ENCODE assay signal across 11 cellular contexts in genomic region chr4:101306764-101307615, GRCh38. TPM values are rescaled to one million over a fixed set of nuclear protein-coding genes. Genes with fewer than 3 reads are reported as not detected.
DNase-seq lines count a peak whose midpoint lies in the region; ATAC-seq, FAIRE-seq and TF ChIP-seq lines count a peak whose summit lies in the region.
"Had no signal": no experiment of that assay in that cellular context is flagged by ENCODE, and none has a peak within 500 bp of the region (broad histone marks: within the 10 kb centered on the region; RNA-seq: fewer than 3 reads in every experiment).

No MANE protein-coding gene starts in this region.

- ATAC-seq in GM18858 (IDR thresholded peaks at IDR 0.05; ENCODE audit: unreplicated experiment) (peak; percentile 15), left colon (no peak)
- no peak for ATAC-seq in activated CD8-positive, alpha-beta T cell treated with anti-CD3 and anti-CD28 coated beads for 36 hours

- H3K27ac ChIP-seq in endodermal cell (ENCODE audit: low read depth, low read length) = no peak overlapping the region

- peaks cover 38% of the 10 kb centered on the region for H3K4me1 Mint-ChIP-seq in activated CD8-positive, alpha-beta T cell treated with anti-CD3 and anti-CD28 coated beads for 36 hours (ENCODE audit: low read depth)
- peaks cover 25% of the 10 kb centered on the region for H3K4me1 Mint-ChIP-seq in nephron progenitor cell
- H3K4me1 Mint-ChIP-seq in endodermal cell = peaks cover 25% of the 10 kb centered on the region
- peaks cover 24% of the 10 kb centered on the region for H3K4me1 Mint-ChIP-seq in activated naive CD4-positive, alpha-beta T cell treated with anti-CD3 and anti-CD28 coated beads, Interleukin-2, amount 10 ng/mL, durations not matched to agents 7 days and 5 days

- H3K4me1 ChIP-seq in endodermal cell (ENCODE audit: control insufficient read depth, insufficient read depth, low read length) = peaks cover 8% of the 10 kb centered on the region

- peak overlapping the region; percentile 60 for H3K4me3 Mint-ChIP-seq in activated CD8-positive, alpha-beta T cell treated with anti-CD3 and anti-CD28 coated beads for 36 hours
- no peak overlapping the region for H3K4me3 Mint-ChIP-seq in nephron progenitor cell
- no peak overlapping the region for H3K4me3 Mint-ChIP-seq in endodermal cell
- no peak overlapping the region for H3K4me3 Mint-ChIP-seq in activated naive CD4-positive, alpha-beta T cell treated with anti-CD3 and anti-CD28 coated beads, Interleukin-2, amount 10 ng/mL, durations not matched to agents 7 days and 5 days

- POLR2A ChIA-PET in activated CD8-positive, alpha-beta T cell treated with anti-CD3 and anti-CD28 coated beads for 36 hours (lab: Charles Lee) = interaction anchor here (0.8 kb wide), 1 partner anchor 20 kb away, joined by 3 read pairs; no protein-coding TSS in a partner anchor

- no peak overlapping the region for H3K9ac ChIP-seq in endodermal cell (ENCODE audit: extremely low read depth, low read length, poor library complexity, severe bottlenecking)

- no peak overlapping the region for H3K27ac Mint-ChIP-seq in activated CD8-positive, alpha-beta T cell treated with anti-CD3 and anti-CD28 coated beads for 36 hours
- H3K27ac Mint-ChIP-seq in nephron progenitor cell (peak overlapping the region; percentile 59), endodermal cell (no peak overlapping the region)
- H3K27ac Mint-ChIP-seq in activated naive CD4-positive, alpha-beta T cell treated with anti-CD3 and anti-CD28 coated beads, Interleukin-2, amount 10 ng/mL, durations not matched to agents 7 days and 5 days = no peak overlapping the region

- H3K9me3 Mint-ChIP-seq in activated CD8-positive, alpha-beta T cell treated with anti-CD3 and anti-CD28 coated beads for 36 hours = no peaks in the 10 kb centered on the region
- no peaks in the 10 kb centered on the region for H3K9me3 Mint-ChIP-seq in nephron progenitor cell
- H3K9me3 Mint-ChIP-seq in endodermal cell = no peaks in the 10 kb centered on the region
- no peaks in the 10 kb centered on the region for H3K9me3 Mint-ChIP-seq in activated naive CD4-positive, alpha-beta T cell treated with anti-CD3 and anti-CD28 coated beads, Interleukin-2, amount 10 ng/mL, durations not matched to agents 7 days and 5 days

- no peaks in the 10 kb centered on the region for H3K9me3 ChIP-seq in endodermal cell (ENCODE audit: control insufficient read depth, low read length)

- H3K36me3 Mint-ChIP-seq in activated CD8-positive, alpha-beta T cell treated with anti-CD3 and anti-CD28 coated beads for 36 hours (ENCODE audit: low read depth) = no peaks in the 10 kb centered on the region
- H3K36me3 Mint-ChIP-seq in nephron progenitor cell (ENCODE audit: low read depth) (no peaks in the 10 kb centered on the region), endodermal cell (ENCODE audit: low read depth) (no peaks in the 10 kb centered on the region)
- H3K36me3 Mint-ChIP-seq in activated naive CD4-positive, alpha-beta T cell treated with anti-CD3 and anti-CD28 coated beads, Interleukin-2, amount 10 ng/mL, durations not matched to agents 7 days and 5 days = peaks cover 3% of the 10 kb centered on the region

- H3K4me3 ChIP-seq in endodermal cell (ENCODE audit: low read length) = no peak overlapping the region

- DNase-seq in H54 (ENCODE audit: insufficient read length, low spot score) = no peak
- DNase-seq in activated CD8-positive, alpha-beta T cell treated with anti-CD3 and anti-CD28 coated beads for 36 hours = no peak
- DNase-seq in nephron progenitor cell = no peak
- DNase-seq in left colon = no peak
- DNase-seq in endodermal cell = no peak
- DNase-seq in activated naive CD4-positive, alpha-beta T cell treated with anti-CD3 and anti-CD28 coated beads, Interleukin-2, amount 10 ng/mL, durations not matched to agents 7 days and 5 days = no peak
- no peak for DNase-seq in activated CD4-positive, alpha-beta T cell treated with anti-CD3 and anti-CD28 coated beads for 4 hours
- DNase-seq: Karpas-422; stimulated activated CD4-positive, alpha-beta T cell treated with anti-CD3 and anti-CD28 coated beads, Interleukin-2, amount 100 ng/mL, for 48 hours had no signal

- H3K36me3 ChIP-seq in endodermal cell (ENCODE audit: control insufficient read depth, insufficient read depth, low read length) = no peaks in the 10 kb centered on the region

- WGBS in endodermal cell (ENCODE audit: insufficient coverage in 1 of 2, insufficient read length in 1 of 2), 2 experiments = 81% methylated on average over 4 of the region's 4 CpGs; no CpG with 5 or more reads in 1 of the 2 experiments

- no peaks in the 10 kb centered on the region for H3K27me3 ChIP-seq in endodermal cell (ENCODE audit: control insufficient read depth, insufficient read depth, low read length, poor library complexity, severe bottlenecking)

- intact Hi-C loops in activated CD8-positive, alpha-beta T cell treated with anti-CD3 and anti-CD28 coated beads for 36 hours (cut with micrococcal nuclease) = no loop called here
- intact Hi-C loops in left colon (cut with DNase I, micrococcal nuclease) = no loop called here

- no peak for TF ChIP-seq CTCF in activated CD8-positive, alpha-beta T cell treated with anti-CD3 and anti-CD28 coated beads for 36 hours (IDR thresholded peaks at IDR 0.05)
- TF ChIP-seq CTCF in nephron progenitor cell (IDR thresholded peaks at IDR 0.05) (no peak), endodermal cell (conservative IDR thresholded peaks at IDR 0.05) (no peak)

- FAIRE-seq in H54 (lab: Jason Lieb, UNC) = peak; percentile 23
- FAIRE-seq: TTC549 had no signal

- H3K27me3 Mint-ChIP-seq in activated CD8-positive, alpha-beta T cell treated with anti-CD3 and anti-CD28 coated beads for 36 hours = no peaks in the 10 kb centered on the region
- H3K27me3 Mint-ChIP-seq in nephron progenitor cell (ENCODE audit: low read depth, poor library complexity) (no peaks in the 10 kb centered on the region), endodermal cell (ENCODE audit: insufficient read depth) (no peaks in the 10 kb centered on the region)
- no peaks in the 10 kb centered on the region for H3K27me3 Mint-ChIP-seq in activated naive CD4-positive, alpha-beta T cell treated with anti-CD3 and anti-CD28 coated beads, Interleukin-2, amount 10 ng/mL, durations not matched to agents 7 days and 5 days

- CTCF ChIA-PET in activated CD8-positive, alpha-beta T cell treated with anti-CD3 and anti-CD28 coated beads for 36 hours (lab: Charles Lee) = interaction anchor here (0.7 to 1.2 kb wide), 4 partner anchors 24 to 423 kb away, joined by 3 to 4 read pairs (median 3); no protein-coding TSS in a partner anchor
- CTCF ChIA-PET in activated naive CD4-positive, alpha-beta T cell treated with anti-CD3 and anti-CD28 coated beads, Interleukin-2, amount 10 ng/mL, durations not matched to agents 7 days and 5 days (lab: Charles Lee) = interaction anchor here (0.6 kb wide), 1 partner anchor 240 kb away, joined by 3 read pairs; no protein-coding TSS in a partner anchor

- TF ChIP-seq POLR2A in H54 (IDR thresholded peaks at IDR 0.05; ENCODE audit: low read depth, low read length) = no peak

RNA-seq across cellular contexts. Expression of gene PPP3CA, which starts 40.3 kb away (rescaled TPM):
- total RNA-seq in activated CD8-positive, alpha-beta T cell treated with anti-CD3 and anti-CD28 coated beads for 36 hours = 10 to 100 TPM; 11.8 to 12.7 TPM
- 10 to 100 TPM; 38.0 to 59.5 TPM for total RNA-seq in left colon
- total RNA-seq in endodermal cell = 10 to 100 TPM; 36.6 to 39.2 TPM
- polyA plus RNA-seq in endodermal cell (2013, experiment 1 of 2) = 20.9 TPM
- polyA plus RNA-seq in endodermal cell (2013, experiment 2 of 2) = 20.5 TPM
